20 cellular contexts compared by ENCODE assay signal in genomic region chr10:99579971-99580370, GRCh38.
"Had no signal": no experiment of that assay in that cellular context is flagged by ENCODE, and none has a peak within 500 bp of the region (broad histone marks: within the 10 kb centered on the region; RNA-seq: fewer than 3 reads in every experiment).

No MANE protein-coding gene starts in this region.

- ATAC-seq: activated T-cell treated with anti-CD3 and anti-CD28 coated beads, Interleukin-2, amount 50 U/mL, for 72 hours had no signal

- DNase-seq: activated CD4-positive, alpha-beta memory T cell treated with anti-CD3 and anti-CD28 coated beads, Interleukin-2, amount 10 ng/mL, durations not matched to agents 7 days and 5 days; activated CD4-positive, alpha-beta T cell treated with anti-CD3 and anti-CD28 coated beads, Interleukin-2, amount 10 ng/mL, durations not matched to agents 7 days and 5 days; activated CD4-positive, CD25-positive, alpha-beta regulatory T cell; activated naive CD4-positive, alpha-beta T cell treated with anti-CD3 and anti-CD28 coated beads, Interleukin-2, amount 50 U/mL, for 16 hours; activated naive CD8-positive, alpha-beta T cell treated with anti-CD3 and anti-CD28 coated beads, Interleukin-2, amount 10 ng/mL, durations not matched to agents 7 days and 5 days; activated T-cell treated with anti-CD3 and anti-CD28 coated beads, Interleukin-2, amount 50 U/mL, for 72 hours; adrenal gland; aorta; caudate nucleus; colonic mucosa; MM.1S; NCI-H1105; NCI-H1436; NCI-H187; NCI-H2081; NCI-H446; NCI-H524; PC-9; SIG-M5; T-helper 1 cell had no signal
